11 cellular contexts compared by ENCODE assay signal in genomic region chr11:10655227-10655626, GRCh38. TPM values are rescaled to one million over a fixed set of nuclear protein-coding genes. Genes with fewer than 3 reads are reported as not detected.
DNase-seq lines count a peak whose midpoint lies in the region; ATAC-seq and TF ChIP-seq lines count a peak whose summit lies in the region.
"Had no signal": no experiment of that assay in that cellular context is flagged by ENCODE, and none has a peak within 500 bp of the region (broad histone marks: within the 10 kb centered on the region; RNA-seq: fewer than 3 reads in every experiment).

No MANE protein-coding gene starts in this region.

- no peak overlapping the region for H3K27ac Mint-ChIP-seq in MCF 10A (ENCODE audit: low read depth, unreplicated experiment)
- H3K27ac Mint-ChIP-seq: endodermal cell had no signal

- H3K4me3 ChIP-seq in breast epithelium (no peak overlapping the region), ascending aorta (no peak overlapping the region), mucosa of rectum (ENCODE audit: low read length in 2 of 2) (no peak overlapping the region), upper lobe of left lung (no peak overlapping the region)

- H3K36me3 ChIP-seq in breast epithelium, result no peaks in the 10 kb centered on the region
- H3K36me3 ChIP-seq in ascending aorta, result peaks cover 3 to 40% of the 10 kb centered on the region in 2 donors
- H3K36me3 ChIP-seq in mucosa of rectum (ENCODE audit: control insufficient read depth in 2 of 2, insufficient read depth in 2 of 2, low read length in 2 of 2), result no peaks in the 10 kb centered on the region
- H3K36me3 ChIP-seq in upper lobe of left lung, result no peaks in the 10 kb centered on the region

- DNase-seq in breast epithelium (ENCODE audit: low spot score in 2 of 2) (no peak), MCF 10A (ENCODE audit: unreplicated experiment) (no peak), ascending aorta (ENCODE audit: low spot score in 2 of 2) (no peak), upper lobe of left lung (no peak), NCI-H2029 treated with DMSO at 0.1 percent for 48 hours (lab: John Stamatoyannopoulos, UW) (no peak), NCI-H2081 (lab: John Stamatoyannopoulos, UW) (no peak), NCI-H1105 treated with DMSO at 0.1 percent for 48 hours (lab: John Stamatoyannopoulos, UW) (no peak)
- DNase-seq: amniotic stem cell, DMS79, endodermal cell had no signal

- H3K4me3 Mint-ChIP-seq in MCF 10A (ENCODE audit: unreplicated experiment), result no peak overlapping the region
- H3K4me3 Mint-ChIP-seq: endodermal cell had no signal

- no peak for TF ChIP-seq EP300 in upper lobe of left lung (IDR thresholded peaks at IDR 0.05)

- intact Hi-C loops in breast epithelium (cut with DNase I; ENCODE audit: low total_unique reads), result no loop called here
- intact Hi-C loops in MCF 10A (cut with micrococcal nuclease), result no loop called here
- intact Hi-C loops in ascending aorta (cut with DNase I), result no loop called here

- no peak for TF ChIP-seq CTCF in breast epithelium (IDR thresholded peaks at IDR 0.05)
- TF ChIP-seq CTCF in MCF 10A (IDR thresholded peaks at IDR 0.05; ENCODE audit: unreplicated experiment), result no peak
- no peak for TF ChIP-seq CTCF in ascending aorta (IDR thresholded peaks at IDR 0.05)
- TF ChIP-seq CTCF in upper lobe of left lung (IDR thresholded peaks at IDR 0.05), result no peak

- H3K4me1 ChIP-seq in breast epithelium (peaks cover 0 to 8% of the 10 kb centered on the region in 2 donors), ascending aorta (peaks cover 42 to 90% of the 10 kb centered on the region in 2 donors), mucosa of rectum (ENCODE audit: control insufficient read depth in 2 of 2, insufficient read depth in 2 of 2, low read length in 2 of 2) (peaks cover 18 to 29% of the 10 kb centered on the region in 2 donors), upper lobe of left lung (peaks cover 69 to 91% (median 84%) of the 10 kb centered on the region in 4 donors)

- H3K27me3 ChIP-seq in breast epithelium (no peaks in the 10 kb centered on the region), ascending aorta (no peaks in the 10 kb centered on the region), mucosa of rectum (ENCODE audit: control insufficient read depth in 2 of 2, insufficient read depth in 2 of 2, low read length in 2 of 2) (no peaks in the 10 kb centered on the region), upper lobe of left lung (no peaks in the 10 kb centered on the region)

- H3K27me3 Mint-ChIP-seq in MCF 10A (ENCODE audit: insufficient read depth, unreplicated experiment), result no peaks in the 10 kb centered on the region

- H3K9me3 Mint-ChIP-seq in MCF 10A (ENCODE audit: unreplicated experiment), result no peaks in the 10 kb centered on the region
- H3K9me3 Mint-ChIP-seq: endodermal cell had no signal

- H3K36me3 Mint-ChIP-seq in MCF 10A (ENCODE audit: insufficient read depth, unreplicated experiment), result no peaks in the 10 kb centered on the region

- POLR2A ChIA-PET in MCF 10A (lab: Yijun Ruan, JAX), result interaction anchor here (1.8 kb wide), 1 partner anchor 115 kb away, joined by 10 read pairs; the partner anchor contains the start of gene RNF141

- H3K27ac ChIP-seq in breast epithelium, result peak overlapping the region; percentile 40 to 62
- peak overlapping the region; percentile 88 to 93 for H3K27ac ChIP-seq in ascending aorta
- H3K27ac ChIP-seq in mucosa of rectum (ENCODE audit: low read depth in 2 of 2, low read length in 2 of 2), result peak overlapping the region; percentile 10 to 44
- H3K27ac ChIP-seq in upper lobe of left lung, result peak overlapping the region in 3 of 4 donors; percentile 17 to 80 (median 46)

- ATAC-seq in upper lobe of left lung (ENCODE audit: low FRiP score in 2 of 2), result no peak

- no peaks in the 10 kb centered on the region for H3K9me3 ChIP-seq in breast epithelium
- H3K9me3 ChIP-seq in ascending aorta, result no peaks in the 10 kb centered on the region
- no peaks in the 10 kb centered on the region for H3K9me3 ChIP-seq in mucosa of rectum (ENCODE audit: control insufficient read depth in 2 of 2, low read length in 2 of 2)
- no peaks in the 10 kb centered on the region for H3K9me3 ChIP-seq in upper lobe of left lung

- CTCF ChIA-PET in MCF 10A (lab: Yijun Ruan, JAX), result interaction anchor here (0.6 to 5.0 kb wide), 38 partner anchors 8 to 955 kb away, joined by 3 to 79 read pairs (median 4); partner anchors contain the start of gene RNF141

- no peak for TF ChIP-seq POLR2A in breast epithelium (IDR thresholded peaks at IDR 0.05)
- TF ChIP-seq POLR2A in upper lobe of left lung (IDR thresholded peaks at IDR 0.05), result no peak

- peaks cover 12% of the 10 kb centered on the region for H3K4me1 Mint-ChIP-seq in MCF 10A (ENCODE audit: insufficient read depth, unreplicated experiment)

- no peak overlapping the region for H3K9ac ChIP-seq in mucosa of rectum (ENCODE audit: low read depth in 1 of 2, low read length in 2 of 2)

- no TSS peak for BruUV-seq in MCF 10A (replicated peaks; lab: Mats Ljungman, UMichigan)

- 55 to 60% methylated on average over 4 of the region's 4 CpGs for WGBS in upper lobe of left lung, 2 donors

RNA-seq across cellular contexts. Expression of gene IRAG1, which starts 38.3 kb away (rescaled TPM):
- total RNA-seq in breast epithelium, result 10 to 100 TPM; 10.1 to 16.1 (median 13.2) TPM
- 0.07 TPM in 1 of 2 replicates, not detected in the other for total RNA-seq in MCF 10A (2022)
- total RNA-seq in ascending aorta, result 236 TPM
- total RNA-seq in upper lobe of left lung, result 10 to 100 TPM in 1 of 6 donors, 1 to 10 TPM in 5; 2.4 to 16.3 (median 7.5) TPM

Comparison
In these comparisons a context has a peak if more than half of its experiments do, and no peak if none do; other contexts are left out.
1. H3K27ac ChIP-seq: peak in every context shown above with its lines; median percentile 90 in ascending aorta; 51 in breast epithelium; 46 in upper lobe of left lung; 27 in mucosa of rectum.
2. RNA of gene IRAG1, which starts 38.3 kb away (total RNA-seq): 236 TPM in ascending aorta (single experiment); 10.1 to 16.1 TPM in breast epithelium, 2.4 to 16.3 TPM in upper lobe of left lung and 0.07 TPM in MCF 10A; every median in the first group is over 10 times any median in the second.